Comparison of ENCODE assay signal across 1 cellular context in the genomic region with DNA sequence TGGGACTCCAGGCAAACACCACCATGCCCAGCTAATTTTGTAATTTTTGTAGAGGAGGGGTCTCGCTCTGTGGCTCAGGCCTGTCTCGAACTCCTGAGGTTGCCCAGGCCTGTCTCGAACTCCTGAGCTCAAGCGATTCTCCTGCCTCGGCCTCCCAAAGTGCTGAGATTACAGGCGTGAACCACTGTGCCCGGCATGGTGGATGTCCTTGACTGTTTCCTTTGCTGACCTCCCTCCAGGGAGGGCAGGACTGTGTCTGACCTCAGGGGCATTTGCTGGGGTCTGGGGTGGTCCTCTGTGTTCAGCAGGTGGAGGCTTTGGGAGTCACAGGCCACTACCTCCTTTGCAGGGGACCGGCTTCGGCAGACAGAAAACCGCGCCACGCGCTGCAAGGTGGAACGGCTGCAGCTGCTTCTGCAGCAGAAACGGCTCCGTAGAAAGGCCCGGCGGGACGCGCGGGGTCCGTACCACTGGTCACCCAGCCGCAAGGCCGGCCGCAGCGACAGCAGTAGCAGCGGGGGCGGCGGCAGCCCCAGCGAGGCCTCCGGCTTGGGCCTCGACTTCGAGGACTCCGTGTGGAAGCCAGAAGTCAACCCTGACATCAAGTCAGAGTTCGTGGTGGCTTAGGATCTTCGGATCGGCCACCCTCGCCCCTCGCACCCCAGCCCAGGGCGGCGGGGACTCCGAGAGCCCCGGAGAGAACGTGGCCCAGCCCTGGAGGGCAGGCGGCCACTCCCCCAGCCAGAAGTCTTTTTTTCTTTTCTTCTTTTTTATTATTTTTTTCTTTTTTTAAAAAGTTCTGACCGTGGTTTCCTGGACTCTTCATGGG.
TF ChIP-seq lines count a peak whose summit lies in the region.

No MANE protein-coding gene starts in this region.

TF ChIP-seq in HCT116, 20 proteins besides CTCF, POLR2A, EP300 and RAD21:
- TF ChIP-seq MAX (IDR thresholded peaks at IDR 0.05) (no peak), ZFX (IDR thresholded peaks at IDR 0.05) (peak; percentile 12; the same call in 1 of the 2 replicates)
